ENCODE assay signal across 8 cellular contexts in the genomic region with DNA sequence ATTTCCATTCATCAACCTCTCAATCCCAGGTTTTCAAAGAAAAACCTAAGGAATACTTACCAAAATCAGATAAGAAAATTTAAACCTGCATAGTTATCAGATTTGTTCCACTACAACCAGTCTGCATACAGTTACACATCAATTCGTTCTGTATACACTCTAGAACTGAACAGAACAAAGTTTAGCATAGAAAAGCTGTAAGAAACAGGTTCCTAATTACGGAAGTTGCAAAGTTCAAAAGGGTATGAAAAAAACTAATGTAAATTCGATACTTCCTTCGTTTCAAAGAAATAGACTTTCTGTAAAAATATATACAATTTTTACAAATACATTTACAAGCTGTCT. TPM values are rescaled to one million over a fixed set of nuclear protein-coding genes. Genes with fewer than 3 reads are reported as not detected.
A peak's percentile ranks its signal among the peaks of the same experiment; 100 is the strongest.
DNase-seq lines count a peak whose midpoint lies in the region; ATAC-seq, FAIRE-seq and TF ChIP-seq lines count a peak whose summit lies in the region.

No MANE protein-coding gene starts in this region.

- H3K9me3 ChIP-seq in lower lobe of right lung: no peaks in the 10 kb centered on the region
- no peaks in the 10 kb centered on the region for H3K9me3 ChIP-seq in transverse colon

- TF ChIP-seq EP300 in transverse colon (IDR thresholded peaks at IDR 0.05; ENCODE audit: low read depth): no peak

- intact Hi-C loops in lower lobe of right lung (cut with DNase I) (loop anchor here (10.0 kb wide), 1 partner anchor 48 kb away; a partner anchor contains a TSS), transverse colon (cut with DNase I; ENCODE audit: low total_unique reads) (loop anchor here (2.0 kb wide), 1 partner anchor 16 kb away; no protein-coding TSS in a partner anchor)

- peaks cover 73% of the 10 kb centered on the region for H3K36me3 Mint-ChIP-seq in activated naive CD4-positive, alpha-beta T cell treated with anti-CD3 and anti-CD28 coated beads, Interleukin-2, amount 10 ng/mL, durations not matched to agents 7 days and 5 days

- H3K27ac ChIP-seq in lower lobe of right lung (peak overlapping the region; percentile 99), transverse colon (peak overlapping the region; percentile 98 to 99 (median 98))

- ATAC-seq in lower lobe of right lung (no peak), HG02885 (IDR thresholded peaks at IDR 0.05; ENCODE audit: poor library complexity, unreplicated experiment) (no peak), HG02973 (IDR thresholded peaks at IDR 0.05; ENCODE audit: unreplicated experiment) (no peak)

- H3K27me3 ChIP-seq in lower lobe of right lung (ENCODE audit: low read depth) (no peaks in the 10 kb centered on the region), transverse colon (no peaks in the 10 kb centered on the region)

- peak overlapping the region; percentile 96 for H3K27ac Mint-ChIP-seq in activated naive CD4-positive, alpha-beta T cell treated with anti-CD3 and anti-CD28 coated beads, Interleukin-2, amount 10 ng/mL, durations not matched to agents 7 days and 5 days

- in situ Hi-C loops in astrocyte of the spinal cord (cut with HindIII; ENCODE audit: low sequenced_read_pairs): no loop called here
- in situ Hi-C loops in transverse colon (cut with MboI; ENCODE audit: low pct_ligation_motif_present in 1 of 4, low pct_unique_long_range_greater_than_20kb in 1 of 4, low sequenced_read_pairs in 3 of 4): no loop called here

- H3K27me3 Mint-ChIP-seq in activated naive CD4-positive, alpha-beta T cell treated with anti-CD3 and anti-CD28 coated beads, Interleukin-2, amount 10 ng/mL, durations not matched to agents 7 days and 5 days: no peaks in the 10 kb centered on the region

- 3% methylated on average over 4 of the region's 4 CpGs for WGBS in transverse colon (ENCODE audit: low coverage in 1 of 2), 2 donors

- TF ChIP-seq CTCF in astrocyte of the spinal cord (IDR thresholded peaks at IDR 0.05; ENCODE audit: low read depth, low read length): no peak
- no peak for TF ChIP-seq CTCF in lower lobe of right lung (IDR thresholded peaks at IDR 0.05)
- no peak for TF ChIP-seq CTCF in transverse colon (IDR thresholded peaks at IDR 0.05)

- no peaks in the 10 kb centered on the region for H3K9me3 Mint-ChIP-seq in activated naive CD4-positive, alpha-beta T cell treated with anti-CD3 and anti-CD28 coated beads, Interleukin-2, amount 10 ng/mL, durations not matched to agents 7 days and 5 days

- CTCF ChIA-PET in activated naive CD4-positive, alpha-beta T cell treated with anti-CD3 and anti-CD28 coated beads, Interleukin-2, amount 10 ng/mL, durations not matched to agents 7 days and 5 days (lab: Charles Lee): interaction anchor here (1.3 to 13.1 kb wide), 3 partner anchors 13 to 44 kb away, joined by 3 to 221 read pairs (median 36); no protein-coding TSS in a partner anchor

- H3K4me1 ChIP-seq in lower lobe of right lung (peaks cover 56% of the 10 kb centered on the region), transverse colon (peaks cover 22 to 63% (median 45%) of the 10 kb centered on the region in 4 donors)

- H3K36me3 ChIP-seq in lower lobe of right lung: peaks cover 66% of the 10 kb centered on the region
- peaks cover 0 to 52% (median 18%) of the 10 kb centered on the region in 4 donors for H3K36me3 ChIP-seq in transverse colon

- H3K4me1 Mint-ChIP-seq in activated naive CD4-positive, alpha-beta T cell treated with anti-CD3 and anti-CD28 coated beads, Interleukin-2, amount 10 ng/mL, durations not matched to agents 7 days and 5 days: peaks cover 50% of the 10 kb centered on the region

- DNase-seq in activated naive CD4-positive, alpha-beta T cell treated with anti-CD3 and anti-CD28 coated beads, Interleukin-2, amount 10 ng/mL, durations not matched to agents 7 days and 5 days: no peak
- no peak for DNase-seq in activated naive CD4-positive, alpha-beta T cell treated with Interleukin-2 at 50 U/mL for 16 hours
- DNase-seq in astrocyte of the spinal cord (ENCODE audit: low read depth, low spot score) (peak; percentile 20), lower lobe of right lung (no peak), transverse colon (no peak), H54 (ENCODE audit: insufficient read length, low spot score) (no peak)

- no peak for TF ChIP-seq POLR2A in transverse colon (IDR thresholded peaks at IDR 0.05)
- no peak for TF ChIP-seq POLR2A in H54 (IDR thresholded peaks at IDR 0.05; ENCODE audit: low read depth, low read length)

- peak overlapping the region; percentile 96 for H3K4me3 Mint-ChIP-seq in activated naive CD4-positive, alpha-beta T cell treated with anti-CD3 and anti-CD28 coated beads, Interleukin-2, amount 10 ng/mL, durations not matched to agents 7 days and 5 days

- H3K4me3 ChIP-seq in astrocyte of the spinal cord (ENCODE audit: low read depth, low read length): peak overlapping the region; percentile 83
- H3K4me3 ChIP-seq in lower lobe of right lung: peak overlapping the region; percentile 96
- H3K4me3 ChIP-seq in transverse colon: peak overlapping the region; percentile 85 to 97 (median 91)

- no peak for FAIRE-seq in H54 (lab: Jason Lieb, UNC)

RNA-seq across cellular contexts. Expression of a gene that starts 3.1 kb away (rescaled TPM):
- total RNA-seq in lower lobe of right lung (387 TPM), transverse colon (100 to 1,000 TPM; 176 to 395 (median 269) TPM)

RNA-seq across cellular contexts. Expression of a gene that starts 27.1 kb away (rescaled TPM):
- total RNA-seq in lower lobe of right lung: 164 TPM
- 10 to 100 TPM in 3 of 4 donors, 1 to 10 TPM in 1; 7.2 to 26.2 (median 16.3) TPM for total RNA-seq in transverse colon

RNA-seq across cellular contexts. Expression of a gene that starts 53.1 kb away (rescaled TPM):
- 172 TPM for total RNA-seq in lower lobe of right lung
- total RNA-seq in transverse colon: 100 to 1,000 TPM; 111 to 174 (median 158) TPM
